In the genomic region with DNA sequence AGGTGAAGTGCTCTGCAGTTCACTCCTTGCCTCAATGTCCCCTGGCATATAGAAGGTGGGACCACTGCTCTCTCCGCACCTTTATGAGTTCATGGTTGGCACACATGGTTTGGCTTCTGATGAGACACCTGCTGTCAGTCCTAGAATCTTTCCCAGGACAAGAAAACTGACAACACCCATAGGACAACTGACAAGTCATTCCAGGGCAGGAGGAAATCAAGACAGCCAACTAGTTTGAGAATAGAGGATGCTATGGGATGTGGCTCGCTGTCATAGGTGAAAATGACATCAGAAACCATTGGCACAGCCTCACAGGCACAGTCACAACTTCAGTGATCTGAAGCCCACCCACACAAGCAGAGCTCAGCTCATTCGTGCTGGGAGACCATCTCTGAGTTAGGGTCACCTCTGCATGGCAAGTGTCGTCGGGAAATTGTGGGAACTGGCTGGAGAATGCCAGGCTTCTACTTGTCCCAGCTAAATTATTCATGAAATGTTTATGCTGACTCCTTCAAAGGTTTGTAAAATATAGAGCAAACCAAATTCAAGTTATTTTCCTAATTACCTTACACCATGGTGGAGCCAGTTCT, we compare ENCODE assay signal across 15 cellular contexts.
DNase-seq lines count a peak whose midpoint lies in the region; TF ChIP-seq lines count a peak whose summit lies in the region.
"Had no signal": no experiment of that assay in that cellular context is flagged by ENCODE, and none has a peak within 500 bp of the region (broad histone marks: within the 10 kb centered on the region; RNA-seq: fewer than 3 reads in every experiment).

No MANE protein-coding gene starts in this region.

- H3K23ac ChIP-seq in neuronal stem cell (ENCODE audit: low read depth, low read length, poor library complexity) = no peak overlapping the region

- H3K27me3 ChIP-seq in neuronal stem cell (ENCODE audit: control insufficient read depth in 3 of 3, insufficient read depth in 3 of 3, low read depth in 1 of 3, low read length in 3 of 3) (no peaks in the 10 kb centered on the region), vagina (no peaks in the 10 kb centered on the region), WERI-Rb-1 (ENCODE audit: insufficient read depth, low read depth, severe bottlenecking) (no peaks in the 10 kb centered on the region), breast epithelium (no peaks in the 10 kb centered on the region)
- H3K27me3 ChIP-seq: BLaER1 had no signal

- intact Hi-C loops in vagina (cut with DNase I) (no loop called here), breast epithelium (cut with DNase I; ENCODE audit: low total_unique reads) (no loop called here)

- H3K27ac ChIP-seq in neuronal stem cell (replicated peaks; ENCODE audit: low read length) = no peak overlapping the region
- no peak overlapping the region for H3K27ac ChIP-seq in vagina
- no peak overlapping the region for H3K27ac ChIP-seq in WERI-Rb-1
- H3K27ac ChIP-seq in breast epithelium = no peak overlapping the region
- H3K27ac ChIP-seq: BLaER1 had no signal

- no peak overlapping the region for H3K4ac ChIP-seq in neuronal stem cell (ENCODE audit: low read length)

- no peak overlapping the region for H3K4me3 ChIP-seq in neuronal stem cell (ENCODE audit: low read length in 2 of 2)
- no peak overlapping the region for H3K4me3 ChIP-seq in vagina
- H3K4me3 ChIP-seq in WERI-Rb-1 (ENCODE audit: low read depth, low read length) = no peak overlapping the region
- H3K4me3 ChIP-seq in breast epithelium = no peak overlapping the region
- H3K4me3 ChIP-seq: BLaER1, GM23338 had no signal

- no peak overlapping the region for H4K8ac ChIP-seq in neuronal stem cell (ENCODE audit: low read depth, low read length)

- no peak overlapping the region for H3K14ac ChIP-seq in neuronal stem cell (ENCODE audit: low read length)

- H3K9ac ChIP-seq in neuronal stem cell (ENCODE audit: low read depth, low read length, poor library complexity) = no peak overlapping the region
- H3K9ac ChIP-seq: BLaER1 had no signal

- DNase-seq in activated CD8-positive, alpha-beta memory T cell treated with anti-CD3 and anti-CD28 coated beads for 24 hours = peak; percentile 15
- DNase-seq in activated CD8-positive, alpha-beta memory T cell treated with anti-CD3 and anti-CD28 coated beads, Interleukin-2, amount 50 U/mL, for 4 hours = no peak
- DNase-seq in ecto neural progenitor cell (ENCODE audit: low spot score) (peak; percentile 15), neuronal stem cell (ENCODE audit: low spot score) (no peak), vagina (ENCODE audit: extremely low spot score in 2 of 2) (peak; percentile 46 to 58), WERI-Rb-1 (no peak), DMS 273 (lab: John Stamatoyannopoulos, UW; ENCODE audit: unreplicated experiment) (no peak), breast epithelium (ENCODE audit: low spot score in 2 of 2) (no peak)
- DNase-seq: 8988T; CD4-positive, alpha-beta memory T cell; DMS79 treated with DMSO at 0.1 percent for 48 hours; GF-D8; HFFc6 had no signal

- H2AK5ac ChIP-seq in neuronal stem cell (ENCODE audit: low read depth, low read length) = no peak overlapping the region

- H2BK120ac ChIP-seq in neuronal stem cell (ENCODE audit: low read depth, low read length) = no peak overlapping the region

- H2BK5ac ChIP-seq in neuronal stem cell (ENCODE audit: low read length) = no peak overlapping the region

- no peak overlapping the region for H3K4me2 ChIP-seq in neuronal stem cell (ENCODE audit: insufficient read depth, low read length, poor library complexity, severe bottlenecking)
- H3K4me2 ChIP-seq: BLaER1, GM23338 had no signal

- H3K18ac ChIP-seq in neuronal stem cell (ENCODE audit: low read length) = peak overlapping the region; percentile 15

- no CpG with 5 or more reads among the region's 5 CpGs for WGBS in neuronal stem cell (ENCODE audit: extremely low coverage in 2 of 2, insufficient read length in 2 of 2, insufficient replicate concordance in 1 of 2), 2 donors

- TF ChIP-seq CTCF in vagina (IDR thresholded peaks at IDR 0.05) = no peak
- no peak for TF ChIP-seq CTCF in WERI-Rb-1 (IDR thresholded peaks at IDR 0.05; ENCODE audit: low read depth, low read length)
- no peak for TF ChIP-seq CTCF in breast epithelium (IDR thresholded peaks at IDR 0.05)

- H4K91ac ChIP-seq in neuronal stem cell (ENCODE audit: low read depth, low read length, poor library complexity) = no peak overlapping the region

- H3K36me3 ChIP-seq in neuronal stem cell (replicated peaks in 1 of 2; ENCODE audit: control insufficient read depth in 2 of 2, insufficient read depth in 2 of 2, low read length in 2 of 2) (no peaks in the 10 kb centered on the region), vagina (no peaks in the 10 kb centered on the region), WERI-Rb-1 (no peaks in the 10 kb centered on the region), breast epithelium (no peaks in the 10 kb centered on the region)
- H3K36me3 ChIP-seq: BLaER1 had no signal

- no peaks in the 10 kb centered on the region for H3K79me1 ChIP-seq in neuronal stem cell (ENCODE audit: low read depth, low read length)

- H3K9me3 ChIP-seq in neuronal stem cell (replicated peaks in 1 of 2; ENCODE audit: control insufficient read depth in 2 of 2, insufficient read depth in 1 of 2, low read depth in 1 of 2, low read length in 2 of 2) (peaks cover 0 to 2% of the 10 kb centered on the region in 2 donors), vagina (no peaks in the 10 kb centered on the region), WERI-Rb-1 (ENCODE audit: severe bottlenecking) (no peaks in the 10 kb centered on the region), breast epithelium (no peaks in the 10 kb centered on the region)
- H3K9me3 ChIP-seq: BLaER1 had no signal

- H3K4me1 ChIP-seq in neuronal stem cell (ENCODE audit: control insufficient read depth in 2 of 2, insufficient read depth in 1 of 2, low read depth in 1 of 2, low read length in 2 of 2) (peaks cover 0 to 1% of the 10 kb centered on the region in 2 donors), vagina (no peaks in the 10 kb centered on the region), breast epithelium (no peaks in the 10 kb centered on the region)
- H3K4me1 ChIP-seq: BLaER1 had no signal

- TF ChIP-seq POLR2A in vagina (IDR thresholded peaks at IDR 0.05) (no peak), breast epithelium (IDR thresholded peaks at IDR 0.05) (no peak)

- no peak overlapping the region for H2BK12ac ChIP-seq in neuronal stem cell (ENCODE audit: low read length)

- H2BK15ac ChIP-seq in neuronal stem cell (ENCODE audit: low read length) = no peak overlapping the region

- no peak overlapping the region for H2AFZ ChIP-seq in neuronal stem cell (ENCODE audit: low read length)
- H2AFZ ChIP-seq: GM23338 had no signal

Comparison
In these comparisons a context has a peak if more than half of its experiments do, and no peak if none do; other contexts are left out.
1. DNase-seq: peak in activated CD8-positive, alpha-beta memory T cell treated with anti-CD3 and anti-CD28 coated beads for 24 hours (single experiment), ecto neural progenitor cell (single experiment) and vagina (2 of 2); none in activated CD8-positive, alpha-beta memory T cell treated with anti-CD3 and anti-CD28 coated beads, Interleukin-2, amount 50 U/mL, for 4 hours (single experiment), neuronal stem cell (single experiment), WERI-Rb-1 (single experiment), DMS 273 (single experiment) and breast epithelium (0 of 2).